1 cellular context compared by ENCODE assay signal in genomic region chr10:58384999-58385783, GRCh38.
TF ChIP-seq lines count a peak whose summit lies in the region.

TFAM (plus strand) TSS chr10:58385410; CDS start chr10:58385548, 138 bp downstream.

TF ChIP-seq in K562, 482 proteins besides CTCF, POLR2A, EP300 and RAD21 (continued from another document and continues in another):
- peak; percentile 68 to 71; a peak in 3 of 4 replicates for TF ChIP-seq KDM1A (IDR thresholded peaks at IDR 0.05)
- 0 out of 2 replicates have a peak, but pooled peaks have one; percentile 33 for TF ChIP-seq TAF7 (tag; IDR thresholded peaks at IDR 0.05)
- TF ChIP-seq MAX (CRISPR knock-in tag; IDR thresholded peaks at IDR 0.05): peak; percentile 65
- TF ChIP-seq SUPT5H (IDR thresholded peaks at IDR 0.05): peak; percentile 99
- TF ChIP-seq SMAD4 (CRISPR knock-in tag; conservative IDR thresholded peaks at IDR 0.05): peak; percentile 77
- peak; percentile 99 for TF ChIP-seq RBFOX2 (IDR thresholded peaks at IDR 0.05; ENCODE audit: low read depth, low read length)
- TF ChIP-seq ERF (CRISPR knock-in tag; IDR thresholded peaks at IDR 0.05): 0 out of 2 replicates have a peak, but pooled peaks have one; percentile 27
- TF ChIP-seq MNT (conservative IDR thresholded peaks at IDR 0.05): peak; percentile 87 to 95
- TF ChIP-seq ZNF316 (IDR thresholded peaks at IDR 0.05): 0 out of 2 replicates have a peak, but pooled peaks have one; percentile 22
- peak; percentile 77 for TF ChIP-seq TAF9B (IDR thresholded peaks at IDR 0.05; ENCODE audit: partially characterized antibody)
- no peak; the same call in 1 of the 2 replicates for TF ChIP-seq CREB1 (IDR thresholded peaks at IDR 0.05)
- TF ChIP-seq CREB1 (CRISPR knock-in tag; IDR thresholded peaks at IDR 0.05): peak; percentile 48; the same call in 1 of the 2 replicates
- TF ChIP-seq RBM39 (optimal IDR thresholded peaks at IDR 0.05; ENCODE audit: low read depth, low read length): peak; percentile 68
- peak; percentile 52; the same call in 1 of the 2 replicates for TF ChIP-seq ZNF589 (CRISPR knock-in tag; IDR thresholded peaks at IDR 0.05; ENCODE audit: low read depth)
- TF ChIP-seq ZBTB7A (IDR thresholded peaks at IDR 0.05; ENCODE audit: borderline replicate concordance, control insufficient read depth, low read depth, low read length): peak; percentile 93; the same call in 1 of the 2 replicates
- peak; percentile 99 for TF ChIP-seq EGR1 (conservative IDR thresholded peaks at IDR 0.05)
- TF ChIP-seq ESRRA (IDR thresholded peaks at IDR 0.05; ENCODE audit: borderline replicate concordance, low read depth): peak; percentile 96
- peak; percentile 68; the same call in 1 of the 2 replicates for TF ChIP-seq BCOR (IDR thresholded peaks at IDR 0.05)
- 0 out of 4 replicates have a peak, but pooled peaks of 1 of the 2 experiments have one; percentile 33 for TF ChIP-seq ZNF318 (IDR thresholded peaks at IDR 0.05; ENCODE audit: borderline replicate concordance in 1 of 2, low read depth in 1 of 2)
- TF ChIP-seq TRIM24 (IDR thresholded peaks at IDR 0.05): peak in 1 of 2 experiments; percentile 49; a peak in 1 of 4 replicates
- TF ChIP-seq E2F8 (IDR thresholded peaks at IDR 0.05; ENCODE audit: low read depth, partially characterized antibody): peak; percentile 62
- TF ChIP-seq SNIP1 (IDR thresholded peaks at IDR 0.05; ENCODE audit: low read depth): no peak
- TF ChIP-seq STAG1 (CRISPR knock-in tag; IDR thresholded peaks at IDR 0.05; ENCODE audit: borderline replicate concordance): no peak
- TF ChIP-seq MAFK (IDR thresholded peaks at IDR 0.05; ENCODE audit: low read length): peak; percentile 3; the same call in 1 of the 2 replicates
- peak; percentile 71; the same call in 1 of the 2 replicates for TF ChIP-seq ZNF511 (CRISPR knock-in tag; IDR thresholded peaks at IDR 0.05)
- peak; percentile 32; the same call in 1 of the 2 replicates for TF ChIP-seq REST (CRISPR knock-in tag; IDR thresholded peaks at IDR 0.05; ENCODE audit: low read depth)
- 0 out of 2 replicates have a peak, but pooled peaks have one; percentile 40 for TF ChIP-seq ZNF668 (CRISPR knock-in tag; IDR thresholded peaks at IDR 0.05)
- peak; percentile 45; the same call in 1 of the 2 replicates for TF ChIP-seq CHD2 (IDR thresholded peaks at IDR 0.05; ENCODE audit: low read depth, low read length)
- TF ChIP-seq ZBED1 (IDR thresholded peaks at IDR 0.05): 0 out of 2 replicates have a peak, but pooled peaks have one; percentile 46
- no peak for TF ChIP-seq HINFP (tag; conservative IDR thresholded peaks at IDR 0.05; ENCODE audit: low read depth)
- peak; percentile 67; the same call in 1 of the 2 replicates for TF ChIP-seq FOXJ2 (tag; IDR thresholded peaks at IDR 0.05)
- no peak for TF ChIP-seq SMAD2 (IDR thresholded peaks at IDR 0.05; ENCODE audit: low read depth, low read length)
- TF ChIP-seq CHD4 (IDR thresholded peaks at IDR 0.05; ENCODE audit: insufficient read depth, insufficient replicate concordance, low read depth, low read length, poor library complexity, severe bottlenecking): peak; percentile 9
- peak; percentile 79 for TF ChIP-seq FOXP1 (CRISPR knock-in tag; IDR thresholded peaks at IDR 0.05)
- TF ChIP-seq RBM15 (IDR thresholded peaks at IDR 0.05; ENCODE audit: insufficient read depth, low read length): no peak
- no peak for TF ChIP-seq ZNF695 (CRISPR knock-in tag; IDR thresholded peaks at IDR 0.05)
